Comparison of ENCODE assay signal across 8 cellular contexts in genomic region chr6:15255481-15256414, GRCh38. TPM values are rescaled to one million over a fixed set of nuclear protein-coding genes. Genes with fewer than 3 reads are reported as not detected.
DNase-seq lines count a peak whose midpoint lies in the region; ATAC-seq lines count a peak whose summit lies in the region.

No MANE protein-coding gene starts in this region.

- peaks cover 20 to 30% of the 10 kb centered on the region in 2 donors for H3K36me3 Mint-ChIP-seq in activated T-cell treated with anti-CD3 and anti-CD28 coated beads, Interleukin-2, amount 50 U/mL, for 72 hours (ENCODE audit: insufficient read depth in 2 of 2)
- H3K36me3 Mint-ChIP-seq in activated T-helper 17 cell treated with anti-CD3 and anti-CD28 coated beads, Interleukin-2, amount 50 U/mL, for 72 hours (ENCODE audit: low read depth) = peaks cover 100% of the 10 kb centered on the region
- peaks cover 70% of the 10 kb centered on the region for H3K36me3 Mint-ChIP-seq in stimulated activated effector memory CD8-positive, alpha-beta T cell treated with anti-CD3 and anti-CD28 coated beads, Interleukin-12 subunit alpha, Interleukin-12 subunit beta, amount 100 ng/mL, for 72 hours

- peak in 1 of 2 donors; percentile 34 for DNase-seq in activated T-cell treated with anti-CD3 and anti-CD28 coated beads, Interleukin-2, amount 50 U/mL, for 72 hours
- DNase-seq in activated T-cell treated with anti-CD3 and anti-CD28 coated beads, Interleukin-2, amount 50 U/mL, for 48 hours = no peak
- no peak for DNase-seq in stimulated activated effector memory CD8-positive, alpha-beta T cell treated with anti-CD3 and anti-CD28 coated beads, Interleukin-12 subunit alpha, Interleukin-12 subunit beta, amount 100 ng/mL, for 72 hours (ENCODE audit: low spot score in 2 of 2)
- no peak for DNase-seq in amygdala (lab: John Stamatoyannopoulos, UW)
- DNase-seq in DMS153 (lab: John Stamatoyannopoulos, UW) = no peak
- DNase-seq in posterior vena cava (ENCODE audit: low spot score) = no peak

- peaks cover 100% of the 10 kb centered on the region for H3K4me1 Mint-ChIP-seq in activated T-cell treated with anti-CD3 and anti-CD28 coated beads, Interleukin-2, amount 50 U/mL, for 72 hours (ENCODE audit: low read depth)
- peaks cover 91% of the 10 kb centered on the region for H3K4me1 Mint-ChIP-seq in activated T-helper 17 cell treated with anti-CD3 and anti-CD28 coated beads, Interleukin-2, amount 50 U/mL, for 72 hours
- H3K4me1 Mint-ChIP-seq in stimulated activated effector memory CD8-positive, alpha-beta T cell treated with anti-CD3 and anti-CD28 coated beads, Interleukin-12 subunit alpha, Interleukin-12 subunit beta, amount 100 ng/mL, for 72 hours = peaks cover 100% of the 10 kb centered on the region

- H3K27me3 Mint-ChIP-seq in activated T-cell treated with anti-CD3 and anti-CD28 coated beads, Interleukin-2, amount 50 U/mL, for 72 hours (ENCODE audit: low read depth) = no peaks in the 10 kb centered on the region
- no peaks in the 10 kb centered on the region for H3K27me3 Mint-ChIP-seq in activated T-helper 17 cell treated with anti-CD3 and anti-CD28 coated beads, Interleukin-2, amount 50 U/mL, for 72 hours

- peak; percentile 47 to 67 for ATAC-seq in activated T-cell treated with anti-CD3 and anti-CD28 coated beads, Interleukin-2, amount 50 U/mL, for 72 hours (replicated peaks in 1 of 2)
- peak; percentile 44 for ATAC-seq in HG03108 (IDR thresholded peaks at IDR 0.05; ENCODE audit: unreplicated experiment)
- ATAC-seq in activated T-helper 17 cell treated with anti-CD3 and anti-CD28 coated beads, Interleukin-2, amount 50 U/mL, for 72 hours (replicated peaks) = peak; percentile 44
- ATAC-seq in stimulated activated effector memory CD8-positive, alpha-beta T cell treated with anti-CD3 and anti-CD28 coated beads, Interleukin-12 subunit alpha, Interleukin-12 subunit beta, amount 100 ng/mL, for 72 hours = peak; percentile 74

- intact Hi-C loops in posterior vena cava (cut with DNase I) = loop anchor here in 1 of 2 donors (10.0 kb wide), 1 partner anchor 1379 kb away; no protein-coding TSS in a partner anchor

- H3K4me3 Mint-ChIP-seq in activated T-cell treated with anti-CD3 and anti-CD28 coated beads, Interleukin-2, amount 50 U/mL, for 72 hours = peak overlapping the region; percentile 97 to 98
- H3K4me3 Mint-ChIP-seq in activated T-helper 17 cell treated with anti-CD3 and anti-CD28 coated beads, Interleukin-2, amount 50 U/mL, for 72 hours = peak overlapping the region; percentile 96
- H3K4me3 Mint-ChIP-seq in stimulated activated effector memory CD8-positive, alpha-beta T cell treated with anti-CD3 and anti-CD28 coated beads, Interleukin-12 subunit alpha, Interleukin-12 subunit beta, amount 100 ng/mL, for 72 hours = peak overlapping the region; percentile 99

- H3K9me3 Mint-ChIP-seq in activated T-cell treated with anti-CD3 and anti-CD28 coated beads, Interleukin-2, amount 50 U/mL, for 72 hours = no peaks in the 10 kb centered on the region
- H3K9me3 Mint-ChIP-seq in activated T-helper 17 cell treated with anti-CD3 and anti-CD28 coated beads, Interleukin-2, amount 50 U/mL, for 72 hours = no peaks in the 10 kb centered on the region
- H3K9me3 Mint-ChIP-seq in stimulated activated effector memory CD8-positive, alpha-beta T cell treated with anti-CD3 and anti-CD28 coated beads, Interleukin-12 subunit alpha, Interleukin-12 subunit beta, amount 100 ng/mL, for 72 hours = no peaks in the 10 kb centered on the region

- H3K27ac Mint-ChIP-seq in activated T-cell treated with anti-CD3 and anti-CD28 coated beads, Interleukin-2, amount 50 U/mL, for 72 hours = peak overlapping the region; percentile 62
- peak overlapping the region; percentile 95 for H3K27ac Mint-ChIP-seq in activated T-helper 17 cell treated with anti-CD3 and anti-CD28 coated beads, Interleukin-2, amount 50 U/mL, for 72 hours
- peak overlapping the region; percentile 18 for H3K27ac Mint-ChIP-seq in stimulated activated effector memory CD8-positive, alpha-beta T cell treated with anti-CD3 and anti-CD28 coated beads, Interleukin-12 subunit alpha, Interleukin-12 subunit beta, amount 100 ng/mL, for 72 hours

RNA-seq across cellular contexts. Expression of gene JARID2, which starts 9.9 kb away (rescaled TPM):
- total RNA-seq in activated T-cell treated with anti-CD3 and anti-CD28 coated beads, Interleukin-2, amount 50 U/mL, for 72 hours = 10 to 100 TPM; 37.9 to 53.0 TPM
- total RNA-seq in activated T-helper 17 cell treated with anti-CD3 and anti-CD28 coated beads, Interleukin-2, amount 50 U/mL, for 72 hours = 10 to 100 TPM; 20.7 to 50.3 TPM
- total RNA-seq in posterior vena cava = 1 to 10 TPM; 8.3 to 9.5 TPM

Comparison
In these comparisons a context has a peak if more than half of its experiments do, and no peak if none do; other contexts are left out.
1. H3K27ac Mint-ChIP-seq: peak in every context shown above with its lines; median percentile 95 in activated T-helper 17 cell treated with anti-CD3 and anti-CD28 coated beads, Interleukin-2, amount 50 U/mL, for 72 hours; 62 in activated T-cell treated with anti-CD3 and anti-CD28 coated beads, Interleukin-2, amount 50 U/mL, for 72 hours; 18 in stimulated activated effector memory CD8-positive, alpha-beta T cell treated with anti-CD3 and anti-CD28 coated beads, Interleukin-12 subunit alpha, Interleukin-12 subunit beta, amount 100 ng/mL, for 72 hours.